In genomic region chr12:106274012-106274411, GRCh38 we compare ENCODE assay signal across 20 cellular contexts. TPM values are rescaled to one million over a fixed set of nuclear protein-coding genes. Genes with fewer than 3 reads are reported as not detected.
DNase-seq lines count a peak whose midpoint lies in the region; ATAC-seq, FAIRE-seq and TF ChIP-seq lines count a peak whose summit lies in the region.
"Had no signal": no experiment of that assay in that cellular context is flagged by ENCODE, and none has a peak within 500 bp of the region (broad histone marks: within the 10 kb centered on the region; RNA-seq: fewer than 3 reads in every experiment).

No MANE protein-coding gene starts in this region.

- CTCF ChIA-PET in H1 (lab: Charles Lee; ENCODE audit: partially characterized antibody) = interaction anchor here (0.7 to 4.3 kb wide), 6 partner anchors 8 to 52 kb away, joined by 3 to 18 read pairs (median 4); no protein-coding TSS in a partner anchor

- H2BK120ac ChIP-seq in H1 (replicated peaks; ENCODE audit: low read depth, low read length) = no peak overlapping the region

- H3K56ac ChIP-seq in H1 (replicated peaks; ENCODE audit: insufficient read length, low read depth, low read length) = no peak overlapping the region

- DNase-seq in GM23248 (no peak), H1 (ENCODE audit: low read depth in 1 of 2, low spot score in 2 of 2) (no peak), stomach (no peak), MM.1S (no peak), upper lobe of right lung (no peak), NOMO-1 treated with dmso at 0.1 percent for 144 hours (lab: John Stamatoyannopoulos, UW; ENCODE audit: unreplicated experiment) (no peak)
- no peak for DNase-seq in stimulated activated CD8-positive, alpha-beta memory T cell treated with anti-CD3 and anti-CD28 coated beads, Interleukin-4, amount 100 ng/mL, for 48 hours
- DNase-seq: ACHN; BE2C; CD8-positive, alpha-beta memory T cell; DMS79 treated with DMSO at 0.1 percent for 48 hours; HFFc6; IMR-90; Kasumi-1; NCI-H1105 treated with DMSO at 0.1 percent for 48 hours; NCI-H187; NCI-H226; NCI-H524 treated with DMSO at 0.1 percent for 48 hours had no signal

- H3K14ac ChIP-seq in H1 (ENCODE audit: insufficient read length) = no peak overlapping the region

- no peaks in the 10 kb centered on the region for H3K79me1 ChIP-seq in H1 (ENCODE audit: low read depth, low read length)

- H3K36me3 ChIP-seq in GM23248 (ENCODE audit: low read depth) (no peaks in the 10 kb centered on the region), H1 (ENCODE audit: control insufficient read depth in 2 of 4, insufficient read depth in 4 of 4, low read length in 3 of 4) (no peaks in the 10 kb centered on the region), mucosa of stomach (ENCODE audit: control insufficient read depth, insufficient read depth, low read length) (no peaks in the 10 kb centered on the region), stomach (no peaks in the 10 kb centered on the region), MM.1S (replicated peaks; ENCODE audit: insufficient read depth, low read length) (no peaks in the 10 kb centered on the region), upper lobe of right lung (no peaks in the 10 kb centered on the region)
- H3K36me3 ChIP-seq: BE2C had no signal

- WGBS in GM23248 (ENCODE audit: low coverage in 1 of 2, low lambda C conversion rate in 2 of 2, missing lambda C conversion rate in 2 of 2), 2 experiments = 87 to 90% methylated on average over 6 of the region's 6 CpGs
- 91% methylated on average over 6 of the region's 6 CpGs; no CpG with 5 or more reads in 1 of the 2 experiments for WGBS in H1 (ENCODE audit: extremely low coverage in 1 of 2, insufficient coverage in 1 of 2, insufficient read length in 1 of 2, insufficient replicate concordance in 2 of 2, low coverage in 1 of 2, low lambda C conversion rate in 2 of 2, missing lambda C conversion rate in 1 of 2), 2 experiments
- WGBS in stomach, 5 donors = 76 to 87% (median 82%) methylated on average over 6 of the region's 6 CpGs

- no peak for TF ChIP-seq RAD21 in H1 (IDR thresholded peaks at IDR 0.05 in 1 of 2, conservative IDR thresholded peaks at IDR 0.05 in 1 of 2; ENCODE audit: low read depth in 2 of 2, low read length in 2 of 2)

- no peak overlapping the region for H3K23ac ChIP-seq in H1 (ENCODE audit: insufficient read length)

- no peak overlapping the region for H4K91ac ChIP-seq in H1 (replicated peaks; ENCODE audit: insufficient read length, low read length)

- in situ Hi-C loops in GM23248 (cut with MboI) = no loop called here

- H3K4ac ChIP-seq in H1 (replicated peaks; ENCODE audit: insufficient read length, low read depth, low read length) = no peak overlapping the region

- no peak overlapping the region for H2BK15ac ChIP-seq in H1 (ENCODE audit: low read length)

- 0 out of 2 replicates have a peak overlapping the region, but pooled peaks have one; percentile 3 for H3K9ac ChIP-seq in GM23248
- no peak overlapping the region for H3K9ac ChIP-seq in H1 (replicated peaks in 1 of 4; ENCODE audit: extremely low read depth in 1 of 4, low read depth in 3 of 4, low read length in 3 of 4)
- H3K9ac ChIP-seq in mucosa of stomach (ENCODE audit: low read length) = peak overlapping the region; percentile 31
- no peak overlapping the region for H3K9ac ChIP-seq in MM.1S (ENCODE audit: low read length)

- H3K79me2 ChIP-seq in GM23248 (ENCODE audit: insufficient read depth) = no peaks in the 10 kb centered on the region
- H3K79me2 ChIP-seq in H1 (ENCODE audit: control insufficient read depth in 1 of 2, insufficient read depth in 2 of 2, low read length in 2 of 2) = no peaks in the 10 kb centered on the region
- no peaks in the 10 kb centered on the region for H3K79me2 ChIP-seq in MM.1S (ENCODE audit: low read length)

- H2BK20ac ChIP-seq in H1 (ENCODE audit: low read length) = no peak overlapping the region

- TF ChIP-seq CTCF in H1 (IDR thresholded peaks at IDR 0.05; ENCODE audit: control extremely low read depth in 1 of 3, insufficient read depth in 1 of 3, low read depth in 1 of 3, low read length in 3 of 3) = no peak
- no peak for TF ChIP-seq CTCF in stomach (IDR thresholded peaks at IDR 0.05)
- TF ChIP-seq CTCF in MM.1S (IDR thresholded peaks at IDR 0.05; ENCODE audit: low read length) = no peak
- TF ChIP-seq CTCF in upper lobe of right lung (IDR thresholded peaks at IDR 0.05) = no peak

- no peak for FAIRE-seq in H1 (lab: Jason Lieb, UNC)

- H4K5ac ChIP-seq in H1 (ENCODE audit: insufficient read length, low read depth, low read length) = no peak overlapping the region

- no peak overlapping the region for H2AK5ac ChIP-seq in H1 (ENCODE audit: low read depth, low read length)

- H2BK5ac ChIP-seq in H1 (ENCODE audit: low read depth, low read length) = no peak overlapping the region

- no peak for ATAC-seq in upper lobe of right lung
- ATAC-seq: Panc1 had no signal

- no peaks in the 10 kb centered on the region for H3K4me1 ChIP-seq in GM23248 (ENCODE audit: insufficient read depth)
- H3K4me1 ChIP-seq in H1 (replicated peaks in 1 of 4; ENCODE audit: control insufficient read depth in 3 of 4, insufficient read depth in 4 of 4, low read length in 3 of 4) = no peaks in the 10 kb centered on the region
- peaks cover 45% of the 10 kb centered on the region for H3K4me1 ChIP-seq in mucosa of stomach (ENCODE audit: control insufficient read depth, insufficient read depth, low read length)
- H3K4me1 ChIP-seq in stomach = peaks cover 20 to 58% (median 40%) of the 10 kb centered on the region in 4 donors
- peaks cover 13% of the 10 kb centered on the region for H3K4me1 ChIP-seq in MM.1S (ENCODE audit: low read length)
- H3K4me1 ChIP-seq in upper lobe of right lung = peaks cover 11% of the 10 kb centered on the region
- H3K4me1 ChIP-seq: BE2C had no signal

- H3K9me3 ChIP-seq in GM23248 (ENCODE audit: low read depth) = no peaks in the 10 kb centered on the region
- H3K9me3 ChIP-seq in H1 (ENCODE audit: insufficient read depth in 2 of 2, low read depth in 1 of 2, low read length in 1 of 2) = no peaks in the 10 kb centered on the region
- no peaks in the 10 kb centered on the region for H3K9me3 ChIP-seq in mucosa of stomach (ENCODE audit: control insufficient read depth, low read length)
- no peaks in the 10 kb centered on the region for H3K9me3 ChIP-seq in stomach
- no peaks in the 10 kb centered on the region for H3K9me3 ChIP-seq in MM.1S (replicated peaks; ENCODE audit: insufficient read depth, low read length)
- H3K9me3 ChIP-seq in upper lobe of right lung = no peaks in the 10 kb centered on the region
- H3K9me3 ChIP-seq: BE2C had no signal

- POLR2A ChIA-PET in H1 (lab: Charles Lee; ENCODE audit: partially characterized antibody) = interaction anchor here (1.8 kb wide), 1 partner anchor 9 kb away, joined by 5 read pairs; no protein-coding TSS in a partner anchor

- H3K4me3 ChIP-seq in GM23248 (no peak overlapping the region), H1 (ENCODE audit: extremely low read depth in 1 of 4, insufficient read depth in 2 of 4, low read depth in 3 of 4, low read length in 4 of 4) (no peak overlapping the region), mucosa of stomach (ENCODE audit: low read length) (no peak overlapping the region), stomach (no peak overlapping the region), MM.1S (ENCODE audit: low read length) (no peak overlapping the region), upper lobe of right lung (no peak overlapping the region)

- H2AFZ ChIP-seq in GM23248 (peak overlapping the region; percentile 69; the same call in 1 of the 2 replicates), H1 (ENCODE audit: low read length) (0 out of 2 replicates have a peak overlapping the region, but pooled peaks have one; percentile 49), MM.1S (ENCODE audit: low read length) (no peak overlapping the region)

- H4K8ac ChIP-seq in H1 (ENCODE audit: extremely low read depth, insufficient read depth, low read length) = no peak overlapping the region

- H3K9me2 ChIP-seq in GM23248 (ENCODE audit: insufficient read depth) = no peaks in the 10 kb centered on the region
- no peaks in the 10 kb centered on the region for H3K9me2 ChIP-seq in MM.1S (replicated peaks; ENCODE audit: insufficient read depth, low read length)

- H3K27me3 ChIP-seq in GM23248 (replicated peaks; ENCODE audit: insufficient read depth) (no peaks in the 10 kb centered on the region), H1 (replicated peaks in 1 of 4; ENCODE audit: control insufficient read depth in 3 of 4, extremely low read depth in 1 of 4, insufficient read depth in 3 of 4, low read length in 3 of 4) (no peaks in the 10 kb centered on the region), mucosa of stomach (ENCODE audit: control insufficient read depth, insufficient read depth, low read length) (no peaks in the 10 kb centered on the region), stomach (no peaks in the 10 kb centered on the region), MM.1S (replicated peaks; ENCODE audit: insufficient read depth, low read length) (no peaks in the 10 kb centered on the region), upper lobe of right lung (no peaks in the 10 kb centered on the region)

- peaks cover 2% of the 10 kb centered on the region; the same call in 1 of the 2 replicates for H3K23me2 ChIP-seq in H1 (ENCODE audit: low read depth, low read length)

- H4K20me1 ChIP-seq in GM23248 (ENCODE audit: insufficient read depth) (no peaks in the 10 kb centered on the region), H1 (replicated peaks in 1 of 2; ENCODE audit: control insufficient read depth in 1 of 2, insufficient read depth in 2 of 2, low read length in 2 of 2) (no peaks in the 10 kb centered on the region), MM.1S (ENCODE audit: insufficient read depth, low read length) (no peaks in the 10 kb centered on the region)

- H3K18ac ChIP-seq in H1 (ENCODE audit: extremely low read depth, low read length) = no peak overlapping the region

- no peak for TF ChIP-seq EP300 in H1 (IDR thresholded peaks at IDR 0.05; ENCODE audit: borderline replicate concordance in 1 of 2, low read depth in 2 of 2, low read length in 2 of 2)
- TF ChIP-seq EP300 in stomach (IDR thresholded peaks at IDR 0.05) = no peak

- no peak overlapping the region for H2BK12ac ChIP-seq in H1 (ENCODE audit: low read depth, low read length)

- intact Hi-C loops in stomach (cut with DNase I; ENCODE audit: low total_unique reads) (no loop called here), upper lobe of right lung (cut with DNase I) (no loop called here)

- no peak for TF ChIP-seq POLR2A in H1 (IDR thresholded peaks at IDR 0.05; ENCODE audit: control extremely low read depth in 1 of 2, low read depth in 2 of 2, low read length in 2 of 2)
- no peak for TF ChIP-seq POLR2A in stomach (IDR thresholded peaks at IDR 0.05)

- H3K4me2 ChIP-seq in GM23248 (ENCODE audit: unreplicated experiment) (no peak overlapping the region), H1 (ENCODE audit: insufficient read depth in 1 of 2, low read depth in 2 of 2, low read length in 2 of 2) (no peak overlapping the region), MM.1S (ENCODE audit: low read depth, low read length) (no peak overlapping the region)

- peaks cover 6% of the 10 kb centered on the region; the same call in 1 of the 2 replicates for H3F3A ChIP-seq in GM23248 (ENCODE audit: insufficient read depth)
- H3F3A ChIP-seq in MM.1S (ENCODE audit: insufficient read depth, low read length) = no peaks in the 10 kb centered on the region

- 0 out of 2 replicates have a peak overlapping the region, but pooled peaks have one; percentile 12 for H3K27ac ChIP-seq in GM23248
- H3K27ac ChIP-seq in H1 (ENCODE audit: low read depth, low read length) = no peak overlapping the region
- peak overlapping the region; percentile 71 to 96 (median 84) for H3K27ac ChIP-seq in stomach
- H3K27ac ChIP-seq in MM.1S (ENCODE audit: low read length) = no peak overlapping the region
- H3K27ac ChIP-seq in upper lobe of right lung = no peak overlapping the region

RNA-seq across cellular contexts. Expression of gene CKAP4, which starts 26.2 kb away (rescaled TPM):
- 210 and 219 TPM in 2 replicates for total RNA-seq in GM23248 (2014; rRNA removed; shearing (Covaris generic))
- polyA plus RNA-seq in GM23248 (2016; fragmentation: Nextera tagmentation; extraction: Ambion mirVana) = 318 and 335 TPM in 2 replicates
- 79.0 and 80.7 TPM in 2 replicates for total RNA-seq in H1 (2021; fragmentation: NEBNext Ultra II Directional; extraction: Animal tissue kit (Norgen Biotek cat#: 25700))
- 29.0 and 35.8 TPM in 2 replicates for polyA plus RNA-seq in H1 (2011; rRNA removed)
- polyA plus RNA-seq in H1 (2011; cell fraction: cytosol; rRNA removed) = 40.0 TPM
- 48.8 TPM for polyA plus RNA-seq in H1 (2011; cell fraction: nucleus; rRNA removed)
- 54.3 to 68.0 TPM (median 62.2 TPM) in 4 replicates for polyA plus RNA-seq in H1 (2012, experiment 1 of 2)
- polyA plus RNA-seq in H1 (2012, experiment 2 of 2) = 71.1 TPM
- polyA plus RNA-seq in H1 (2013, experiment 1 of 2) = 129 TPM
- polyA plus RNA-seq in H1 (2013, experiment 2 of 2) = 128 TPM
- 21.5 and 30.7 TPM in 2 replicates for polyA minus RNA-seq in H1 (2011; rRNA and poly(A)+ RNA removed)
- 29.8 TPM for polyA minus RNA-seq in H1 (2011; cell fraction: cytosol; rRNA and poly(A)+ RNA removed)
- polyA minus RNA-seq in H1 (2011; cell fraction: nucleus; rRNA and poly(A)+ RNA removed) = 20.0 TPM
- 10 to 100 TPM; 36.2 to 98.7 (median 71.0) TPM for total RNA-seq in stomach
- 10 to 100 TPM; 13.7 to 27.3 (median 20.6) TPM for polyA plus RNA-seq in stomach
- 40.3 TPM for total RNA-seq in upper lobe of right lung

RNA-seq across cellular contexts. Expression of gene TCP11L2, which starts 28.5 kb away (rescaled TPM):
- 26.2 and 32.2 TPM in 2 replicates for total RNA-seq in GM23248 (2014; rRNA removed; shearing (Covaris generic))
- polyA plus RNA-seq in GM23248 (2016; fragmentation: Nextera tagmentation; extraction: Ambion mirVana) (17.7 and 18.9 TPM in 2 replicates), H1 (2011; rRNA removed) (1.9 and 2.1 TPM in 2 replicates), stomach (1 to 10 TPM; 2.3 to 7.5 (median 5.0) TPM)
- 7.1 and 7.7 TPM in 2 replicates for total RNA-seq in H1 (2021; fragmentation: NEBNext Ultra II Directional; extraction: Animal tissue kit (Norgen Biotek cat#: 25700))
- 3.1 TPM for polyA plus RNA-seq in H1 (2011; cell fraction: cytosol; rRNA removed)
- 3.2 TPM for polyA plus RNA-seq in H1 (2011; cell fraction: nucleus; rRNA removed)
- polyA plus RNA-seq in H1 (2012, experiment 1 of 2) = 2.9 to 3.5 TPM (median 3.1 TPM) in 4 replicates
- polyA plus RNA-seq in H1 (2012, experiment 2 of 2) = 0.79 TPM
- 2.7 TPM for polyA plus RNA-seq in H1 (2013, experiment 1 of 2)
- polyA plus RNA-seq in H1 (2013, experiment 2 of 2) = 2.1 TPM
- polyA minus RNA-seq in H1 (2011; rRNA and poly(A)+ RNA removed) = 17.3 and 21.9 TPM in 2 replicates
- 8.1 TPM for polyA minus RNA-seq in H1 (2011; cell fraction: cytosol; rRNA and poly(A)+ RNA removed)
- 15.3 TPM for polyA minus RNA-seq in H1 (2011; cell fraction: nucleus; rRNA and poly(A)+ RNA removed)
- total RNA-seq in stomach (10 to 100 TPM in 4 of 5 donors, under 1 TPM in 1; 0.29 to 57.5 (median 32.1) TPM), upper lobe of right lung (37.7 TPM)

Comparison
In these comparisons a context has a peak if more than half of its experiments do, and no peak if none do; other contexts are left out.
1. H3K27ac ChIP-seq: peak in GM23248 (single experiment) and stomach (5 of 5); none in H1 (single experiment), MM.1S (single experiment) and upper lobe of right lung (single experiment).
2. H3K9ac ChIP-seq: peak in GM23248 (single experiment) and mucosa of stomach (single experiment); none in H1 (0 of 4) and MM.1S (single experiment).